24 cellular contexts compared by ENCODE assay signal in genomic region chr2:44804406-44805235, GRCh38.
DNase-seq lines count a peak whose midpoint lies in the region; ATAC-seq, FAIRE-seq and TF ChIP-seq lines count a peak whose summit lies in the region.
"Had no signal": no experiment of that assay in that cellular context is flagged by ENCODE, and none has a peak within 500 bp of the region (broad histone marks: within the 10 kb centered on the region; RNA-seq: fewer than 3 reads in every experiment).

No MANE protein-coding gene starts in this region.

- H3K4me3 Mint-ChIP-seq in T-cell, result no peak overlapping the region

- WGBS in GM12878 (ENCODE audit: insufficient coverage, insufficient replicate concordance, low lambda C conversion rate, missing lambda C conversion rate), result 73% methylated on average over 11 of the region's 11 CpGs

- no peak overlapping the region for H3K27ac ChIP-seq in GM12878 (ENCODE audit: control insufficient read depth, insufficient read depth)
- H3K27ac ChIP-seq in Peyer's patch, result no peak overlapping the region
- H3K27ac ChIP-seq: dorsolateral prefrontal cortex, vagina had no signal

- H3K79me2 ChIP-seq in GM12878 (ENCODE audit: control insufficient read depth, insufficient read depth, low read length), result no peaks in the 10 kb centered on the region

- H3K36me3 ChIP-seq in GM12878 (ENCODE audit: control insufficient read depth in 2 of 2, insufficient read depth in 2 of 2, low read length in 1 of 2) (no peaks in the 10 kb centered on the region), Peyer's patch (no peaks in the 10 kb centered on the region)
- H3K36me3 ChIP-seq: vagina had no signal

- CTCF ChIA-PET in GM12878 (lab: Yijun Ruan, JAX), result interaction anchor here (0.7 to 2.1 kb wide), 7 partner anchors 25 to 325 kb away, joined by 3 to 11 read pairs (median 3); no protein-coding TSS in a partner anchor
- CTCF ChIA-PET in T-cell (lab: Charles Lee), result interaction anchor here in 1 of 2 donors (0.7 kb wide), 1 partner anchor 18 kb away, joined by 4 read pairs; no protein-coding TSS in a partner anchor

- no peak for TF ChIP-seq EP300 in GM12878 (IDR thresholded peaks at IDR 0.05; ENCODE audit: borderline replicate concordance in 1 of 2, control insufficient read depth in 1 of 2, low read depth in 2 of 2, low read length in 2 of 2)

- H3K4me3 ChIP-seq in GM12878 (no peak overlapping the region), Peyer's patch (no peak overlapping the region)
- H3K4me3 ChIP-seq: dorsolateral prefrontal cortex, vagina had no signal

- no peak overlapping the region for H3K27ac Mint-ChIP-seq in T-cell

- peak; percentile 33; the same call in 1 of the 3 replicates for ATAC-seq in GM12878
- ATAC-seq in T-cell (replicated peaks in 1 of 4), result no peak
- no peak for ATAC-seq in GM19351 (IDR thresholded peaks at IDR 0.05; ENCODE audit: unreplicated experiment)
- ATAC-seq: left colon had no signal

- no TSS peak for BruUV-seq in GM12878 (replicated peaks; lab: Mats Ljungman, UMichigan)

- no peaks in the 10 kb centered on the region for H3K9me3 Mint-ChIP-seq in T-cell

- POLR2A ChIA-PET in GM12878 (lab: Charles Lee) (no interaction called here), T-cell (lab: Charles Lee) (no interaction called here)

- H3K9ac ChIP-seq in GM12878 (ENCODE audit: control insufficient read depth, insufficient read depth, low read length), result no peak overlapping the region

- H4K20me1 ChIP-seq in GM12878 (ENCODE audit: control insufficient read depth, insufficient read depth), result no peaks in the 10 kb centered on the region

- peaks cover 12 to 20% (median 19%) of the 10 kb centered on the region in 3 donors for H3K4me1 Mint-ChIP-seq in T-cell

- H3K27me3 ChIP-seq in GM12878 (replicated peaks in 1 of 2; ENCODE audit: control insufficient read depth in 2 of 2, insufficient read depth in 2 of 2, low read length in 1 of 2), result peaks cover 0 to 6% of the 10 kb centered on the region in 2 experiments
- peaks cover 0 to 36% of the 10 kb centered on the region in 2 donors for H3K27me3 ChIP-seq in Peyer's patch

- RAD21 ChIA-PET in GM12878 (lab: Charles Lee; ENCODE audit: unreplicated experiment), result interaction anchor here (0.9 to 2.6 kb wide), 6 partner anchors 17 to 325 kb away, joined by 3 to 11 read pairs (median 4); no protein-coding TSS in a partner anchor

- no peak overlapping the region for H3K4me2 ChIP-seq in GM12878 (ENCODE audit: control insufficient read depth, insufficient read depth)

- H3K4me1 ChIP-seq in GM12878 (ENCODE audit: control insufficient read depth, insufficient read depth, low read length) (peaks cover 3% of the 10 kb centered on the region), Peyer's patch (peaks cover 0 to 6% (median 0%) of the 10 kb centered on the region in 4 donors)

- peaks cover 75 to 81% of the 10 kb centered on the region in 2 donors for H3K27me3 Mint-ChIP-seq in T-cell

- SMC1A ChIA-PET in GM12878 (lab: Charles Lee; ENCODE audit: uncharacterized antibody, unreplicated experiment), result interaction anchor here (0.8 to 3.5 kb wide), 10 partner anchors 13 to 808 kb away, joined by 3 to 13 read pairs (median 4); no protein-coding TSS in a partner anchor

- H2AFZ ChIP-seq in GM12878 (ENCODE audit: control insufficient read depth, low read depth, low read length), result peak overlapping the region; percentile 15; the same call in 1 of the 2 replicates

- in situ Hi-C loops in KBM-7 (cut with MboI; ENCODE audit: low pct_unique_long_range_greater_than_20kb, low sequenced_read_pairs), result no loop called here
- in situ Hi-C loops in GM12878 (cut with MboI), result no loop called here

- peak; percentile 13 for DNase-seq in NOMO-1 treated with DMSO at 0.1 percent for 48 hours (lab: John Stamatoyannopoulos, UW; ENCODE audit: unreplicated experiment)
- no peak for DNase-seq in NOMO-1 treated with dmso at 0.1 percent for 144 hours (lab: John Stamatoyannopoulos, UW; ENCODE audit: unreplicated experiment)
- DNase-seq in KBM-7, result peak; percentile 16
- DNase-seq in GM12878 (ENCODE audit: low read depth, low spot score), result no peak
- DNase-seq in retina, result peak; percentile 86
- DNase-seq in T-cell, result no peak
- DNase-seq in Peyer's patch, result no peak
- DNase-seq: activated CD4-positive, alpha-beta T cell treated with anti-CD3 and anti-CD28 coated beads, Interleukin-2, amount 50 U/mL, for 4 hours; activated naive CD4-positive, alpha-beta T cell treated with Interleukin-2 at 50 U/mL for 16 hours; activated T-cell treated with anti-CD3 and anti-CD28 coated beads for 4 hours; amygdala; C1 segment of cervical spinal cord; central memory CD4-positive, alpha-beta T cell; DMS 273 treated with DMSO at 0.1 percent for 48 hours; dorsolateral prefrontal cortex; erythroblast; GDM1; left colon; NCI-H1105 treated with DMSO at 0.1 percent for 48 hours; NCI-H345; stimulated activated CD8-positive, alpha-beta memory T cell treated with anti-CD3 and anti-CD28 coated beads, Interleukin-4, amount 100 ng/mL, for 48 hours had no signal

- TF ChIP-seq CTCF in GM12878 (IDR thresholded peaks at IDR 0.05 in 2 of 3, conservative IDR thresholded peaks at IDR 0.05 in 1 of 3; ENCODE audit: control insufficient read depth in 2 of 3, extremely low read depth in 1 of 3, insufficient read depth in 1 of 3, low read depth in 3 of 3, low read length in 3 of 3), result no peak
- TF ChIP-seq CTCF in Peyer's patch (IDR thresholded peaks at IDR 0.05), result no peak

- H3K9me3 ChIP-seq in GM12878 (replicated peaks; ENCODE audit: control insufficient read depth, insufficient read depth, low read length) (no peaks in the 10 kb centered on the region; the same call in 2 of the 3 replicates), Peyer's patch (no peaks in the 10 kb centered on the region)
- H3K9me3 ChIP-seq: vagina had no signal

- intact Hi-C loops in GM12878 (cut with micrococcal nuclease; ENCODE audit: unreplicated experiment), result no loop called here

- no peak for TF ChIP-seq RAD21 in GM12878 (IDR thresholded peaks at IDR 0.05; ENCODE audit: insufficient read depth, low read depth, low read length)

- no peak for FAIRE-seq in GM12878 (lab: Jason Lieb, UNC)
- FAIRE-seq: frontal cortex had no signal

- TF ChIP-seq POLR2A in GM12878 (IDR thresholded peaks at IDR 0.05; ENCODE audit: low read depth, low read length), result no peak
- no peak for TF ChIP-seq POLR2A in Peyer's patch (IDR thresholded peaks at IDR 0.05)

- no peaks in the 10 kb centered on the region for H3K36me3 Mint-ChIP-seq in T-cell

TF ChIP-seq in GM12878, 131 proteins besides CTCF, POLR2A, EP300 and RAD21:
- TF ChIP-seq NR2C2 (IDR thresholded peaks at IDR 0.05; ENCODE audit: borderline replicate concordance, control insufficient read depth, insufficient read length, low read depth) (no peak), ZNF207 (IDR thresholded peaks at IDR 0.05; ENCODE audit: borderline replicate concordance) (no peak), TARDBP (IDR thresholded peaks at IDR 0.05; ENCODE audit: borderline replicate concordance) (no peak), SREBF1 (IDR thresholded peaks at IDR 0.05; ENCODE audit: low read length) (no peak), JUND (IDR thresholded peaks at IDR 0.05; ENCODE audit: low read depth, low read length) (no peak), SMC3 (IDR thresholded peaks at IDR 0.05; ENCODE audit: borderline replicate concordance, low read length) (no peak)

Comparison
In these comparisons a context has a peak if more than half of its experiments do, and no peak if none do; other contexts are left out.
1. DNase-seq: peak in NOMO-1 treated with DMSO at 0.1 percent for 48 hours (single experiment), KBM-7 (single experiment) and retina (single experiment); none in NOMO-1 treated with dmso at 0.1 percent for 144 hours (single experiment), GM12878 (single experiment), T-cell (0 of 34) and Peyer's patch (0 of 3).